In the genomic region with DNA sequence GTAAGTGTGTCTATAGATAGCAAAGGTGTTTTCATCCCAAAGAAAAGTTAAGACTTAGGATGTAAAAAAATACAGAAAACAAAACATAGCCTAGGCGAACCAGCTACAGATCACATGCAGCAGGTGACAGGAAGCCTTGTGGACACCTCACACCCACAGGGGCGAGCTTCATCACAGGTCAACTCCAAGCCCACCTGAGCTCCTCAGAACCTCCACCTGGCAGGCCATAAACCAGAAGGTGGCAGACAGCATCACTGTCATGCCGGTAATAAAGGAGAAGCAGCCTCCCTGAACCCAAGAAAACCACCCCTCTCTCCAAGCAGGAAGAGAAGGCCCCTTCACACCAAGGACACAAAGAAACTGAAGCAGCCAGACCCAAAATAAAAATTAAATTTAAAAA, we compare ENCODE assay signal across 8 cellular contexts. TPM values are rescaled to one million over a fixed set of nuclear protein-coding genes. Genes with fewer than 3 reads are reported as not detected.
DNase-seq lines count a peak whose midpoint lies in the region.

No MANE protein-coding gene starts in this region.

- H2AFZ ChIP-seq in neuron (ENCODE audit: low read depth, low read length): peak overlapping the region; percentile 80

- DNase-seq in activated T-cell treated with anti-CD3 and anti-CD28 coated beads, Interleukin-2, amount 50 U/mL, for 1 hour: peak; percentile 22
- DNase-seq in activated T-cell treated with anti-CD3 and anti-CD28 coated beads for 4 hours (no peak), SK-N-DZ (ENCODE audit: low spot score) (peak; percentile 8), DMS114 treated with DMSO at 0.1 percent for 48 hours (lab: John Stamatoyannopoulos, UW; ENCODE audit: unreplicated experiment) (no peak), NCI-H345 treated with DMSO at 0.1 percent for 48 hours (lab: John Stamatoyannopoulos, UW; ENCODE audit: unreplicated experiment) (no peak)
- DNase-seq in effector memory CD4-positive, alpha-beta T cell: peak in 2 of 3 donors; percentile 0 to 4
- DNase-seq in stimulated activated CD4-positive, alpha-beta T cell treated with anti-CD3 and anti-CD28 coated beads, Interleukin-2, amount 100 ng/mL, for 48 hours: no peak

- no peaks in the 10 kb centered on the region for H3K27me3 ChIP-seq in effector memory CD4-positive, alpha-beta T cell (replicated peaks; ENCODE audit: control insufficient read depth, insufficient read depth, low read length, poor library complexity, severe bottlenecking)
- H3K27me3 ChIP-seq in neuron (ENCODE audit: insufficient read depth, low read length): no peaks in the 10 kb centered on the region

- H3K9me3 ChIP-seq in effector memory CD4-positive, alpha-beta T cell (ENCODE audit: control insufficient read depth, low read length): no peaks in the 10 kb centered on the region
- H3K9me3 ChIP-seq in neuron (ENCODE audit: low read length): no peaks in the 10 kb centered on the region

- H3K27ac ChIP-seq in effector memory CD4-positive, alpha-beta T cell (ENCODE audit: insufficient read depth, low read length, poor library complexity, severe bottlenecking): peak overlapping the region; percentile 85

- H3K4me1 ChIP-seq in effector memory CD4-positive, alpha-beta T cell (ENCODE audit: control insufficient read depth, insufficient read depth, low read length, poor library complexity, severe bottlenecking): peaks cover 9% of the 10 kb centered on the region
- H3K4me1 ChIP-seq in neuron (ENCODE audit: insufficient read depth, low read length): peaks cover 16% of the 10 kb centered on the region

- no peaks in the 10 kb centered on the region for H3K36me3 ChIP-seq in effector memory CD4-positive, alpha-beta T cell (ENCODE audit: control insufficient read depth, insufficient read depth, low read length)
- H3K36me3 ChIP-seq in neuron (ENCODE audit: insufficient read depth, low read length): no peaks in the 10 kb centered on the region

- peak overlapping the region; percentile 76 for H3K4me3 ChIP-seq in effector memory CD4-positive, alpha-beta T cell (ENCODE audit: insufficient read depth, low read depth, low read length, poor library complexity, severe bottlenecking)
- H3K4me3 ChIP-seq in neuron (ENCODE audit: low read length): peak overlapping the region; percentile 91

RNA-seq across cellular contexts. Expression of a gene that starts 1.0 kb away (rescaled TPM):
- polyA plus RNA-seq in SK-N-DZ (2014; cell fraction: cytosol; rRNA removed): 14.7 and 14.8 TPM in 2 replicates
- 19.2 and 30.1 TPM in 2 replicates for polyA plus RNA-seq in SK-N-DZ (2014; cell fraction: nucleus; rRNA removed)

Comparison
In these comparisons a context has a peak if more than half of its experiments do, and no peak if none do; other contexts are left out.
1. DNase-seq: peak in activated T-cell treated with anti-CD3 and anti-CD28 coated beads, Interleukin-2, amount 50 U/mL, for 1 hour (single experiment), SK-N-DZ (single experiment) and effector memory CD4-positive, alpha-beta T cell (2 of 3); none in activated T-cell treated with anti-CD3 and anti-CD28 coated beads for 4 hours (single experiment), DMS114 treated with DMSO at 0.1 percent for 48 hours (single experiment), NCI-H345 treated with DMSO at 0.1 percent for 48 hours (single experiment) and stimulated activated CD4-positive, alpha-beta T cell treated with anti-CD3 and anti-CD28 coated beads, Interleukin-2, amount 100 ng/mL, for 48 hours (0 of 2).